Comparison of ENCODE assay signal across 1 cellular context in genomic region chr22:30289980-30290313, GRCh38.
A peak's percentile ranks its signal among the peaks of the same experiment; 100 is the strongest.
TF ChIP-seq lines count a peak whose summit lies in the region.

No MANE protein-coding gene starts in this region.

TF ChIP-seq in K562, 482 proteins besides CTCF, POLR2A, EP300 and RAD21:
- TF ChIP-seq NRF1 (conservative IDR thresholded peaks at IDR 0.05 in 1 of 2, IDR thresholded peaks at IDR 0.05 in 1 of 2) (peak in 1 of 2 experiments; percentile 5; a peak in 3 of 4 replicates), ZNF75A (CRISPR knock-in tag; IDR thresholded peaks at IDR 0.05) (no peak), DNMT1 (IDR thresholded peaks at IDR 0.05) (no peak), ZC3H11A (IDR thresholded peaks at IDR 0.05; ENCODE audit: low read depth, low read length) (no peak)
- TF ChIP-seq, protein P1, sequence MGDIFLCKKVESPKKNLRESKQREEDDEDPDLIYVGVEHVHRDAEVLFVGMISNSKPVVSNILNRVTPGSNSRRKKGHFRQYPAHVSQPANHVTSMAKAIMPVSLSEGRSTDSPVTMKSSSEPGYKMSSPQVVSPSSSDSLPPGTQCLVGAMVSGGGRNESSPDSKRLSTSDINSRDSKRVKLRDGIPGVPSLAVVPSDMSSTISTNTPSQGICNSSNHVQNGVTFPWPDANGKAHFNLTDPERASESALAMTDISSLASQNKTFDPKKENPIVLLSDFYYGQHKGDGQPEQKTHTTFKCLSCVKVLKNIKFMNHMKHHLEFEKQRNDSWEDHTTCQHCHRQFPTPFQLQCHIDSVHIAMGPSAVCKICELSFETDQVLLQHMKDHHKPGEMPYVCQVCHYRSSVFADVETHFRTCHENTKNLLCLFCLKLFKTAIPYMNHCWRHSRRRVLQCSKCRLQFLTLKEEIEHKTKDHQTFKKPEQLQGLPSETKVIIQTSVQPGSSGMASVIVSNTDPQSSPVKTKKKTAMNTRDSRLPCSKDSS (IDR thresholded peaks at IDR 0.05; ENCODE audit: low read depth, partially characterized antibody): no peak
